ENCODE assay signal across 8 cellular contexts in genomic region chr21:41112740-41113692, GRCh38. TPM values are rescaled to one million over a fixed set of nuclear protein-coding genes. Genes with fewer than 3 reads are reported as not detected.
A peak's percentile ranks its signal among the peaks of the same experiment; 100 is the strongest.
DNase-seq lines count a peak whose midpoint lies in the region; ATAC-seq, FAIRE-seq and TF ChIP-seq lines count a peak whose summit lies in the region.

No MANE protein-coding gene starts in this region.

- peak overlapping the region; percentile 60 for H3K4me3 Mint-ChIP-seq in natural killer cell treated with Interleukin-12 subunit alpha and Interleukin-12 subunit beta and Interleukin-15 and Interleukin-18, amount 100 ng/mL, for 72 hours

- no peak overlapping the region for H4K8ac ChIP-seq in H1 (ENCODE audit: extremely low read depth, insufficient read depth, low read length)

- no peaks in the 10 kb centered on the region for H3K27me3 ChIP-seq in H1 (replicated peaks in 1 of 4; ENCODE audit: control insufficient read depth in 3 of 4, extremely low read depth in 1 of 4, insufficient read depth in 3 of 4, low read length in 3 of 4)

- peaks cover 18 to 27% of the 10 kb centered on the region in 2 donors for H3K27me3 Mint-ChIP-seq in natural killer cell treated with Interleukin-12 subunit alpha and Interleukin-12 subunit beta and Interleukin-15 and Interleukin-18, amount 100 ng/mL, for 72 hours

- H2BK15ac ChIP-seq in H1 (ENCODE audit: low read length): no peak overlapping the region

- no peaks in the 10 kb centered on the region for H3K79me2 ChIP-seq in H1 (ENCODE audit: control insufficient read depth in 1 of 2, insufficient read depth in 2 of 2, low read length in 2 of 2)

- no peaks in the 10 kb centered on the region for H3K9me3 ChIP-seq in H1 (ENCODE audit: insufficient read depth in 2 of 2, low read depth in 1 of 2, low read length in 1 of 2)

- H3K56ac ChIP-seq in H1 (replicated peaks; ENCODE audit: insufficient read length, low read depth, low read length): no peak overlapping the region

- no peak overlapping the region for H3K27ac ChIP-seq in H1 (ENCODE audit: low read depth, low read length)

- peak overlapping the region in 1 of 4 experiments; percentile 26; a peak in 2 of 8 replicates for H3K4me3 ChIP-seq in H1 (ENCODE audit: extremely low read depth in 1 of 4, insufficient read depth in 2 of 4, low read depth in 3 of 4, low read length in 4 of 4)

- H2BK12ac ChIP-seq in H1 (ENCODE audit: low read depth, low read length): no peak overlapping the region; the same call in 1 of the 2 replicates

- TF ChIP-seq CTCF in H1 (IDR thresholded peaks at IDR 0.05; ENCODE audit: control extremely low read depth in 1 of 3, insufficient read depth in 1 of 3, low read depth in 1 of 3, low read length in 3 of 3): no peak

- peak overlapping the region; percentile 81; the same call in 1 of the 2 replicates for H3K18ac ChIP-seq in H1 (ENCODE audit: extremely low read depth, low read length)

- peaks cover 13 to 15% of the 10 kb centered on the region in 2 donors for H3K4me1 Mint-ChIP-seq in natural killer cell treated with Interleukin-12 subunit alpha and Interleukin-12 subunit beta and Interleukin-15 and Interleukin-18, amount 100 ng/mL, for 72 hours (ENCODE audit: low read depth in 2 of 2)

- H3K23me2 ChIP-seq in H1 (ENCODE audit: low read depth, low read length): no peaks in the 10 kb centered on the region

- H2BK20ac ChIP-seq in H1 (ENCODE audit: low read length): no peak overlapping the region; the same call in 1 of the 2 replicates

- H3K9me3 Mint-ChIP-seq in natural killer cell treated with Interleukin-12 subunit alpha and Interleukin-12 subunit beta and Interleukin-15 and Interleukin-18, amount 100 ng/mL, for 72 hours: peaks cover 6% of the 10 kb centered on the region

- CTCF ChIA-PET in H1 (lab: Charles Lee; ENCODE audit: partially characterized antibody): interaction anchor here (0.7 to 2.6 kb wide), 7 partner anchors 9 to 41 kb away, joined by 3 to 9 read pairs (median 3); no protein-coding TSS in a partner anchor
- CTCF ChIA-PET in HEK293T (lab: Yijun Ruan, JAX): no interaction called here

- H3K14ac ChIP-seq in H1 (ENCODE audit: insufficient read length): no peak overlapping the region

- no peak overlapping the region for H3K23ac ChIP-seq in H1 (ENCODE audit: insufficient read length)

- H3K4me2 ChIP-seq in H1 (ENCODE audit: insufficient read depth in 1 of 2, low read depth in 2 of 2, low read length in 2 of 2): peak overlapping the region; percentile 33 to 36; a peak in 2 of 4 replicates

- H2AK5ac ChIP-seq in H1 (ENCODE audit: low read depth, low read length): no peak overlapping the region

- no peaks in the 10 kb centered on the region for H4K20me1 ChIP-seq in H1 (replicated peaks in 1 of 2; ENCODE audit: control insufficient read depth in 1 of 2, insufficient read depth in 2 of 2, low read length in 2 of 2)

- H3K36me3 ChIP-seq in H1 (ENCODE audit: control insufficient read depth in 2 of 4, insufficient read depth in 4 of 4, low read length in 3 of 4): no peaks in the 10 kb centered on the region

- DNase-seq in EL: peak; percentile 97
- peak; percentile 47 for DNase-seq in NCI-H2227 treated with DMSO at 0.1 percent for 48 hours (lab: John Stamatoyannopoulos, UW)
- no peak for DNase-seq in H1 (ENCODE audit: low read depth in 1 of 2, low spot score in 2 of 2)
- no peak for DNase-seq in natural killer cell treated with Interleukin-12 subunit alpha and Interleukin-12 subunit beta and Interleukin-15 and Interleukin-18, amount 100 ng/mL, for 72 hours (ENCODE audit: low spot score)
- no peak for DNase-seq in NCI-H345 treated with DMSO at 0.1 percent for 48 hours (lab: John Stamatoyannopoulos, UW; ENCODE audit: unreplicated experiment)
- DNase-seq in ecto neural progenitor cell (ENCODE audit: low spot score): no peak
- no peak for DNase-seq in HEK293T (ENCODE audit: extremely low spot score)

- no peak overlapping the region for H4K91ac ChIP-seq in H1 (replicated peaks; ENCODE audit: insufficient read length, low read length)

- H3K4ac ChIP-seq in H1 (replicated peaks; ENCODE audit: insufficient read length, low read depth, low read length): no peak overlapping the region

- H3K36me3 Mint-ChIP-seq in natural killer cell treated with Interleukin-12 subunit alpha and Interleukin-12 subunit beta and Interleukin-15 and Interleukin-18, amount 100 ng/mL, for 72 hours: no peaks in the 10 kb centered on the region

- TF ChIP-seq POLR2A in H1 (IDR thresholded peaks at IDR 0.05; ENCODE audit: control extremely low read depth in 1 of 2, low read depth in 2 of 2, low read length in 2 of 2): no peak

- no peak overlapping the region; a peak in 1 of 7 replicates for H3K9ac ChIP-seq in H1 (replicated peaks in 1 of 4; ENCODE audit: extremely low read depth in 1 of 4, low read depth in 3 of 4, low read length in 3 of 4)

- whole genome bisulfite sequencing in H1 (ENCODE audit: extremely low coverage in 1 of 2, insufficient coverage in 1 of 2, insufficient read length in 1 of 2, insufficient replicate concordance in 2 of 2, low coverage in 1 of 2, low lambda C conversion rate in 2 of 2, missing lambda C conversion rate in 1 of 2), 2 experiments: 69% methylated on average over 14 of the region's 14 CpGs; no CpG with 5 or more reads in 1 of the 2 experiments

- ATAC-seq in natural killer cell treated with Interleukin-12 subunit alpha and Interleukin-12 subunit beta and Interleukin-15 and Interleukin-18, amount 100 ng/mL, for 72 hours: no peak
- no peak for ATAC-seq in GM19324 (IDR thresholded peaks at IDR 0.05; ENCODE audit: low FRiP score, unreplicated experiment)

- H2BK120ac ChIP-seq in H1 (replicated peaks; ENCODE audit: low read depth, low read length): no peak overlapping the region

- FAIRE-seq in H1 (lab: Jason Lieb, UNC): no peak

- H3K4me1 ChIP-seq in H1 (replicated peaks in 1 of 4; ENCODE audit: control insufficient read depth in 3 of 4, insufficient read depth in 4 of 4, low read length in 3 of 4): peaks cover 0 to 16% (median 5%) of the 10 kb centered on the region in 4 experiments; a peak in 4 of 7 replicates

- POLR2A ChIA-PET in H1 (lab: Charles Lee; ENCODE audit: partially characterized antibody): no interaction called here
- POLR2A ChIA-PET in HEK293T (lab: Yijun Ruan, JAX): no interaction called here

- no peak overlapping the region for H4K5ac ChIP-seq in H1 (ENCODE audit: insufficient read length, low read depth, low read length)

- H3K79me1 ChIP-seq in H1 (ENCODE audit: low read depth, low read length): no peaks in the 10 kb centered on the region

- no peak for TF ChIP-seq EP300 in H1 (IDR thresholded peaks at IDR 0.05; ENCODE audit: borderline replicate concordance in 1 of 2, low read depth in 2 of 2, low read length in 2 of 2)

- no peak overlapping the region for H3K27ac Mint-ChIP-seq in natural killer cell treated with Interleukin-12 subunit alpha and Interleukin-12 subunit beta and Interleukin-15 and Interleukin-18, amount 100 ng/mL, for 72 hours

- peak overlapping the region; percentile 99 for H2AFZ ChIP-seq in H1 (ENCODE audit: low read length)

- no peak for TF ChIP-seq RAD21 in H1 (IDR thresholded peaks at IDR 0.05 in 1 of 2, conservative IDR thresholded peaks at IDR 0.05 in 1 of 2; ENCODE audit: low read depth in 2 of 2, low read length in 2 of 2)

- no peak overlapping the region for H2BK5ac ChIP-seq in H1 (ENCODE audit: low read depth, low read length)

TF ChIP-seq in H1, 55 proteins besides CTCF, POLR2A, EP300 and RAD21 (continues in another document):
- peak; percentile 92 for TF ChIP-seq SP1 (IDR thresholded peaks at IDR 0.05; ENCODE audit: low read depth, low read length)
- TF ChIP-seq TBP (IDR thresholded peaks at IDR 0.05; ENCODE audit: low read depth, low read length): no peak
- no peak for TF ChIP-seq ATF3 (IDR thresholded peaks at IDR 0.05; ENCODE audit: insufficient read depth, low read depth, low read length)
- TF ChIP-seq BACH1 (IDR thresholded peaks at IDR 0.05; ENCODE audit: low read length): no peak
- no peak for TF ChIP-seq CREB1 (IDR thresholded peaks at IDR 0.05)
- TF ChIP-seq GABPA (IDR thresholded peaks at IDR 0.05; ENCODE audit: borderline replicate concordance, insufficient read depth, low read length): no peak
- TF ChIP-seq SIRT6 (IDR thresholded peaks at IDR 0.05; ENCODE audit: low read length): no peak
- TF ChIP-seq CHD2 (IDR thresholded peaks at IDR 0.05; ENCODE audit: low read length): no peak

TF ChIP-seq in HEK293T, 16 proteins besides CTCF, POLR2A, EP300 and RAD21:
- TF ChIP-seq FOXK2 (IDR thresholded peaks at IDR 0.05) (no peak), NFRKB (IDR thresholded peaks at IDR 0.05) (no peak), ZNF384 (IDR thresholded peaks at IDR 0.05) (no peak)

RNA-seq across cellular contexts. Expression of gene BACE2, which starts 54.9 kb away (rescaled TPM):
- 8.1 and 9.9 TPM in 2 replicates for total RNA-seq in H1 (2021; fragmentation: NEBNext Ultra II Directional; extraction: Animal tissue kit (Norgen Biotek cat#: 25700))
- polyA plus RNA-seq in H1 (2011; rRNA removed): 10.9 and 12.2 TPM in 2 replicates
- polyA plus RNA-seq in H1 (2011; cell fraction: cytosol; rRNA removed): 8.9 TPM
- 10.9 TPM for polyA plus RNA-seq in H1 (2011; cell fraction: nucleus; rRNA removed)
- polyA plus RNA-seq in H1 (2012, experiment 1 of 2): 8.6 to 10.5 TPM (median 9.6 TPM) in 4 replicates
- 8.1 TPM for polyA plus RNA-seq in H1 (2012, experiment 2 of 2)
- polyA plus RNA-seq in H1 (2013, experiment 1 of 2): 12.5 TPM
- 13.6 TPM for polyA plus RNA-seq in H1 (2013, experiment 2 of 2)
- 11.9 and 13.3 TPM in 2 replicates for polyA minus RNA-seq in H1 (2011; rRNA and poly(A)+ RNA removed)
- polyA minus RNA-seq in H1 (2011; cell fraction: cytosol; rRNA and poly(A)+ RNA removed): 7.4 TPM
- polyA minus RNA-seq in H1 (2011; cell fraction: nucleus; rRNA and poly(A)+ RNA removed): 6.3 TPM
- total RNA-seq in natural killer cell treated with Interleukin-12 subunit alpha and Interleukin-12 subunit beta and Interleukin-15 and Interleukin-18, amount 100 ng/mL, for 72 hours: 1 to 10 TPM in 1 of 2 donors, under 1 TPM in 1; 0.21 to 2.6 TPM

Comparison
In these comparisons a context has a peak if more than half of its experiments do, and no peak if none do; other contexts are left out.
1. DNase-seq: peak in EL (single experiment) and NCI-H2227 treated with DMSO at 0.1 percent for 48 hours (single experiment); none in H1 (0 of 2), natural killer cell treated with Interleukin-12 subunit alpha and Interleukin-12 subunit beta and Interleukin-15 and Interleukin-18, amount 100 ng/mL, for 72 hours (single experiment), NCI-H345 treated with DMSO at 0.1 percent for 48 hours (single experiment), ecto neural progenitor cell (single experiment) and HEK293T (single experiment).